In genomic region chr5:68456756-68457217, GRCh38 we compare ENCODE assay signal across 9 cellular contexts.
DNase-seq lines count a peak whose midpoint lies in the region; ATAC-seq and TF ChIP-seq lines count a peak whose summit lies in the region.
"Had no signal": no experiment of that assay in that cellular context is flagged by ENCODE, and none has a peak within 500 bp of the region (broad histone marks: within the 10 kb centered on the region; RNA-seq: fewer than 3 reads in every experiment).

No MANE protein-coding gene starts in this region.

- no peaks in the 10 kb centered on the region for H3K9me3 ChIP-seq in vagina

- intact Hi-C loops in vagina (cut with DNase I): no loop called here

- no peak for TF ChIP-seq CTCF in vagina (IDR thresholded peaks at IDR 0.05)

- DNase-seq in EL: peak; percentile 83
- DNase-seq in NCI-H2029 (lab: John Stamatoyannopoulos, UW): peak; percentile 72
- peak; percentile 35 to 69 for DNase-seq in dermis microvascular lymphatic vessel endothelial cell (ENCODE audit: low read depth in 2 of 2)
- DNase-seq in mucosa of gallbladder (ENCODE audit: low spot score): peak; percentile 85
- DNase-seq in vagina (ENCODE audit: extremely low spot score in 2 of 2): no peak
- DNase-seq in NCI-H774 (lab: John Stamatoyannopoulos, UW): no peak
- DNase-seq: activated naive CD8-positive, alpha-beta T cell treated with anti-CD3 and anti-CD28 coated beads, Interleukin-2, amount 10 ng/mL, durations not matched to agents 7 days and 5 days had no signal

- TF ChIP-seq POLR2A in vagina (IDR thresholded peaks at IDR 0.05): no peak

- H3K27me3 ChIP-seq in vagina: no peaks in the 10 kb centered on the region

- no peaks in the 10 kb centered on the region for H3K36me3 ChIP-seq in vagina

- H3K4me1 ChIP-seq in vagina: peaks cover 5% of the 10 kb centered on the region

- ATAC-seq in GM19328 (IDR thresholded peaks at IDR 0.05; ENCODE audit: unreplicated experiment) (no peak), GM21360 (IDR thresholded peaks at IDR 0.05; ENCODE audit: unreplicated experiment) (no peak)

- H3K4me3 ChIP-seq in vagina: no peak overlapping the region

- no peak overlapping the region for H3K27ac ChIP-seq in vagina

Comparison
In these comparisons a context has a peak if more than half of its experiments do, and no peak if none do; other contexts are left out.
1. DNase-seq: peak in EL (single experiment), NCI-H2029 (single experiment), dermis microvascular lymphatic vessel endothelial cell (2 of 2) and mucosa of gallbladder (single experiment); none in vagina (0 of 2) and NCI-H774 (single experiment).